ENCODE assay signal across 9 cellular contexts in the genomic region with DNA sequence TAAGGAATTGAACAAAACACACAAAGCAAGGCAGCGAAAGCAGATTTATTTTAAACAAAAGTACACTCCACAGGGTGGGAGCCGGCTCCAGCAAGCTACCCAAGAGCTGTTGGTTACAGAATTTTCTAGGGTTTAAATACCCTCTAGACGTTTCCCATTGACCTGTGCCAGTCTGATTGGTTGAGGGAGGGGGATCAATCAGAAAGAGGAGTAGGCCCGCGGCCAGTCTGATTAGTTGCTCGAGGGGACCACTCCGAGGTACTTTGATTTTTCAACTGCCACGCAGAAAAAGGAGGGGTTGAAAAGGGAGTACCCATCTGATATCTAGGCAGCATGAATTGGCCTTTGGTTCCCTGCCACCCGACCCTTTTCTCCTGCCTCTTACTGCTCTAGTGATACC. TPM values are rescaled to one million over a fixed set of nuclear protein-coding genes. Genes with fewer than 3 reads are reported as not detected.
DNase-seq lines count a peak whose midpoint lies in the region; ATAC-seq and TF ChIP-seq lines count a peak whose summit lies in the region.
"Had no signal": no experiment of that assay in that cellular context is flagged by ENCODE, and none has a peak within 500 bp of the region (broad histone marks: within the 10 kb centered on the region; RNA-seq: fewer than 3 reads in every experiment).

No MANE protein-coding gene starts in this region.

- no peaks in the 10 kb centered on the region for H3K9me3 ChIP-seq in CD8-positive, alpha-beta T cell (ENCODE audit: low read length)
- H3K9me3 ChIP-seq in MM.1S (replicated peaks; ENCODE audit: insufficient read depth, low read length) = no peaks in the 10 kb centered on the region

- no peak overlapping the region for H2AFZ ChIP-seq in MM.1S (ENCODE audit: low read length)

- no peak for ATAC-seq in CD8-positive, alpha-beta T cell
- ATAC-seq in GM18907 (IDR thresholded peaks at IDR 0.05; ENCODE audit: unreplicated experiment) (no peak), HG02885 (IDR thresholded peaks at IDR 0.05; ENCODE audit: poor library complexity, unreplicated experiment) (no peak)

- peaks cover 5% of the 10 kb centered on the region for H3K27me3 Mint-ChIP-seq in CD8-positive, alpha-beta T cell (ENCODE audit: low read depth)
- H3K27me3 Mint-ChIP-seq in neural crest cell (ENCODE audit: low read depth) = peaks cover 14% of the 10 kb centered on the region

- no peaks in the 10 kb centered on the region for H3K27me3 ChIP-seq in CD8-positive, alpha-beta T cell (ENCODE audit: insufficient read depth, low read length)
- no peaks in the 10 kb centered on the region for H3K27me3 ChIP-seq in MM.1S (replicated peaks; ENCODE audit: insufficient read depth, low read length)
- no peaks in the 10 kb centered on the region for H3K27me3 ChIP-seq in dorsolateral prefrontal cortex

- H3K9ac ChIP-seq in MM.1S (ENCODE audit: low read length) = peak overlapping the region; percentile 92; the same call in 1 of the 2 replicates

- peak overlapping the region; percentile 97 for H3K4me3 Mint-ChIP-seq in CD8-positive, alpha-beta T cell
- peak overlapping the region; percentile 97 for H3K4me3 Mint-ChIP-seq in neural crest cell

- intact Hi-C loops in CD8-positive, alpha-beta T cell (cut with DNase I, micrococcal nuclease) = loop anchor here (5.0 to 10.0 kb wide), 5 partner anchors 100 to 697 kb away; no protein-coding TSS in a partner anchor
- intact Hi-C loops in dorsolateral prefrontal cortex (cut with DNase I) = no loop called here

- H3K36me3 ChIP-seq in CD8-positive, alpha-beta T cell (ENCODE audit: insufficient read depth, low read length) = peaks cover 14% of the 10 kb centered on the region
- peaks cover 19% of the 10 kb centered on the region for H3K36me3 ChIP-seq in MM.1S (replicated peaks; ENCODE audit: insufficient read depth, low read length)

- no peaks in the 10 kb centered on the region for H3K9me2 ChIP-seq in MM.1S (replicated peaks; ENCODE audit: insufficient read depth, low read length)

- peaks cover 35% of the 10 kb centered on the region for H3K4me1 ChIP-seq in CD8-positive, alpha-beta T cell (ENCODE audit: insufficient read depth, low read length)
- H3K4me1 ChIP-seq in MM.1S (ENCODE audit: low read length) = peaks cover 9% of the 10 kb centered on the region

- peak overlapping the region; percentile 64 for H3K4me3 ChIP-seq in CD8-positive, alpha-beta T cell (ENCODE audit: low read depth, low read length)
- H3K4me3 ChIP-seq in MM.1S (ENCODE audit: low read length) (peak overlapping the region; percentile 87), dorsolateral prefrontal cortex (peak overlapping the region; percentile 75 to 100 (median 93))

- H3K79me2 ChIP-seq in MM.1S (ENCODE audit: low read length) = peaks cover 56% of the 10 kb centered on the region

- peaks cover 48% of the 10 kb centered on the region for H3K4me1 Mint-ChIP-seq in CD8-positive, alpha-beta T cell (ENCODE audit: low read depth)
- H3K4me1 Mint-ChIP-seq in neural crest cell = peaks cover 36% of the 10 kb centered on the region

- H3K27ac Mint-ChIP-seq in CD8-positive, alpha-beta T cell = peak overlapping the region; percentile 99
- no peak overlapping the region for H3K27ac Mint-ChIP-seq in neural crest cell (ENCODE audit: unreplicated experiment)

- TF ChIP-seq CTCF in CD8-positive, alpha-beta T cell (IDR thresholded peaks at IDR 0.05) = no peak
- TF ChIP-seq CTCF in MM.1S (IDR thresholded peaks at IDR 0.05; ENCODE audit: low read length) (no peak), dorsolateral prefrontal cortex (IDR thresholded peaks at IDR 0.05 in 54 of 56, conservative IDR thresholded peaks at IDR 0.05 in 2 of 56; ENCODE audit: low read depth in 1 of 56, partially characterized antibody in 56 of 56) (no peak), neural crest cell (conservative IDR thresholded peaks at IDR 0.05) (no peak)

- H3K36me3 Mint-ChIP-seq in CD8-positive, alpha-beta T cell = peaks cover 46% of the 10 kb centered on the region
- peaks cover 7% of the 10 kb centered on the region for H3K36me3 Mint-ChIP-seq in neural crest cell (ENCODE audit: low read depth)

- CTCF ChIA-PET in CD8-positive, alpha-beta T cell (lab: Charles Lee) = no interaction called here

- H3K4me2 ChIP-seq in MM.1S (ENCODE audit: low read depth, low read length) = peak overlapping the region; percentile 64

- H4K20me1 ChIP-seq in MM.1S (ENCODE audit: insufficient read depth, low read length) = no peaks in the 10 kb centered on the region

- H3K27ac ChIP-seq in CD8-positive, alpha-beta T cell (ENCODE audit: low read depth, low read length) = peak overlapping the region; percentile 82
- no peak overlapping the region for H3K27ac ChIP-seq in MM.1S (ENCODE audit: low read length)
- H3K27ac ChIP-seq in dorsolateral prefrontal cortex = peak overlapping the region in 10 of 59 donors; percentile 77 to 92 (median 86)

- DNase-seq in CD8-positive, alpha-beta T cell = no peak
- DNase-seq in MM.1S (no peak), dorsolateral prefrontal cortex (no peak), neural crest cell (ENCODE audit: low read depth, low spot score) (no peak), OCI-M2 (lab: John Stamatoyannopoulos, UW; ENCODE audit: unreplicated experiment) (no peak), iPS-NIHi7 (ENCODE audit: extremely low spot score) (no peak)
- DNase-seq: hypothalamus had no signal

- POLR2A ChIA-PET in CD8-positive, alpha-beta T cell (lab: Charles Lee) = interaction anchor here (0.9 to 2.0 kb wide), 2 partner anchors 17 to 59 kb away, joined by 3 to 14 read pairs; partner anchors contain the start of gene REEP5

- no peaks in the 10 kb centered on the region for H3K9me3 Mint-ChIP-seq in CD8-positive, alpha-beta T cell
- H3K9me3 Mint-ChIP-seq in neural crest cell = peaks cover 6% of the 10 kb centered on the region

- peaks cover 9% of the 10 kb centered on the region for H3F3A ChIP-seq in MM.1S (ENCODE audit: insufficient read depth, low read length)

RNA-seq across cellular contexts. Expression of gene SRP19, which starts 1.0 kb away (rescaled TPM):
- 10 to 100 TPM; 50.0 to 52.0 TPM for total RNA-seq in CD8-positive, alpha-beta T cell
- total RNA-seq in dorsolateral prefrontal cortex (10 to 100 TPM; 17.9 to 55.3 (median 37.1) TPM), neural crest cell (53.3 and 53.8 TPM in 2 replicates)

RNA-seq across cellular contexts. Expression of gene REEP5, which starts 59.9 kb away (rescaled TPM):
- total RNA-seq in CD8-positive, alpha-beta T cell = 10 to 100 TPM; 20.0 to 24.7 TPM
- total RNA-seq in dorsolateral prefrontal cortex (100 to 1,000 TPM in 119 of 120 experiments, 10 to 100 TPM in 1; 87.5 to 287 (median 217) TPM), neural crest cell (25.8 and 28.6 TPM in 2 replicates)

Comparison
In these comparisons a context has a peak if more than half of its experiments do, and no peak if none do; other contexts are left out.
1. intact Hi-C loops: an anchor here in CD8-positive, alpha-beta T cell (5.0 to 10.0 kb wide); none called in dorsolateral prefrontal cortex.